ENCODE assay signal across 8 cellular contexts in genomic region chr17:59221159-59221847, GRCh38. TPM values are rescaled to one million over a fixed set of nuclear protein-coding genes. Genes with fewer than 3 reads are reported as not detected.
A peak's percentile ranks its signal among the peaks of the same experiment; 100 is the strongest.
DNase-seq lines count a peak whose midpoint lies in the region; ATAC-seq and TF ChIP-seq lines count a peak whose summit lies in the region.

No MANE protein-coding gene starts in this region.

- no peaks in the 10 kb centered on the region for H3K9me3 Mint-ChIP-seq in CD8-positive, alpha-beta T cell
- no peaks in the 10 kb centered on the region for H3K9me3 Mint-ChIP-seq in mesothelial cell of epicardium

- peaks cover 4% of the 10 kb centered on the region for H3K4me1 ChIP-seq in CD8-positive, alpha-beta T cell (ENCODE audit: insufficient read depth, low read length)
- H3K4me1 ChIP-seq in upper lobe of right lung = no peaks in the 10 kb centered on the region

- no peaks in the 10 kb centered on the region for H3K27me3 Mint-ChIP-seq in CD8-positive, alpha-beta T cell (ENCODE audit: low read depth)
- H3K27me3 Mint-ChIP-seq in mesothelial cell of epicardium (ENCODE audit: low read depth) = no peaks in the 10 kb centered on the region

- peak overlapping the region; percentile 99 for H3K27ac Mint-ChIP-seq in CD8-positive, alpha-beta T cell
- H3K27ac Mint-ChIP-seq in mesothelial cell of epicardium = peak overlapping the region; percentile 95

- DNase-seq in CD8-positive, alpha-beta T cell = no peak
- DNase-seq in caudate nucleus (lab: John Stamatoyannopoulos, UW) (peak in 10 of 61 donors; percentile 9 to 61 (median 35)), mesothelial cell of epicardium (ENCODE audit: low spot score in 2 of 2, unreplicated experiment in 2 of 2) (no peak), upper lobe of right lung (peak; percentile 63), sciatic nerve (ENCODE audit: low spot score) (no peak)

- peaks cover 13% of the 10 kb centered on the region for H3K4me1 Mint-ChIP-seq in CD8-positive, alpha-beta T cell (ENCODE audit: low read depth)
- H3K4me1 Mint-ChIP-seq in mesothelial cell of epicardium = peaks cover 12% of the 10 kb centered on the region

- no peak for TF ChIP-seq CTCF in CD8-positive, alpha-beta T cell (IDR thresholded peaks at IDR 0.05)
- no peak for TF ChIP-seq CTCF in mesothelial cell of epicardium (IDR thresholded peaks at IDR 0.05; ENCODE audit: unreplicated experiment)
- TF ChIP-seq CTCF in upper lobe of right lung (IDR thresholded peaks at IDR 0.05) = no peak

- CTCF ChIA-PET in CD8-positive, alpha-beta T cell (lab: Charles Lee) = no interaction called here

- H3K27me3 ChIP-seq in CD8-positive, alpha-beta T cell (ENCODE audit: insufficient read depth, low read length) = no peaks in the 10 kb centered on the region
- no peaks in the 10 kb centered on the region for H3K27me3 ChIP-seq in upper lobe of right lung

- POLR2A ChIA-PET in CD8-positive, alpha-beta T cell (lab: Charles Lee) = interaction anchor here (1.2 to 2.2 kb wide), 2 partner anchors 11 to 109 kb away, joined by 3 to 23 read pairs; partner anchors contain the start of gene SMG8

- ATAC-seq in CD8-positive, alpha-beta T cell = no peak
- ATAC-seq in upper lobe of right lung (no peak), GM18517 (IDR thresholded peaks at IDR 0.05; ENCODE audit: unreplicated experiment) (no peak), GM21825 (IDR thresholded peaks at IDR 0.05; ENCODE audit: unreplicated experiment) (no peak), sciatic nerve (no peak)

- no peaks in the 10 kb centered on the region for H3K36me3 ChIP-seq in CD8-positive, alpha-beta T cell (ENCODE audit: insufficient read depth, low read length)
- H3K36me3 ChIP-seq in KOPT-K1 (ENCODE audit: insufficient read depth, low read length) = no peaks in the 10 kb centered on the region
- no peaks in the 10 kb centered on the region for H3K36me3 ChIP-seq in upper lobe of right lung

- H3K9me3 ChIP-seq in CD8-positive, alpha-beta T cell (ENCODE audit: low read length) = no peaks in the 10 kb centered on the region
- no peaks in the 10 kb centered on the region for H3K9me3 ChIP-seq in KOPT-K1 (ENCODE audit: insufficient read depth, low read length, poor library complexity, severe bottlenecking)
- no peaks in the 10 kb centered on the region for H3K9me3 ChIP-seq in upper lobe of right lung

- peak overlapping the region; percentile 91 for H3K27ac ChIP-seq in CD8-positive, alpha-beta T cell (ENCODE audit: low read depth, low read length)
- H3K27ac ChIP-seq in KOPT-K1 (ENCODE audit: low read depth, low read length, poor library complexity, severe bottlenecking) (peak overlapping the region; percentile 54), caudate nucleus (ENCODE audit: low read depth, low read length) (peak overlapping the region; percentile 91), upper lobe of right lung (peak overlapping the region; percentile 77)

- peaks cover 6% of the 10 kb centered on the region for H3K36me3 Mint-ChIP-seq in CD8-positive, alpha-beta T cell
- no peaks in the 10 kb centered on the region for H3K36me3 Mint-ChIP-seq in mesothelial cell of epicardium

- intact Hi-C loops in CD8-positive, alpha-beta T cell (cut with DNase I, micrococcal nuclease) = loop anchor here (2.0 to 10.0 kb wide), 4 partner anchors 115 to 1964 kb away; partner anchors contain the start of genes MSI2 (in 1 of the 2), RPS6KB1 (in 1 of the 2), SUPT4H1 (in 1 of the 2) and TRIM37 (in 1 of the 2)
- intact Hi-C loops in upper lobe of right lung (cut with DNase I) = no loop called here
- intact Hi-C loops in sciatic nerve (cut with DNase I) = no loop called here

- peak overlapping the region; percentile 98 for H3K4me3 Mint-ChIP-seq in CD8-positive, alpha-beta T cell
- H3K4me3 Mint-ChIP-seq in mesothelial cell of epicardium = peak overlapping the region; percentile 99

- H3K4me3 ChIP-seq in CD8-positive, alpha-beta T cell (ENCODE audit: low read depth, low read length) = peak overlapping the region; percentile 97
- H3K4me3 ChIP-seq in upper lobe of right lung = peak overlapping the region; percentile 96

RNA-seq across cellular contexts. Expression of gene GDPD1, which starts 1.0 kb away (rescaled TPM):
- 1 to 10 TPM; 1.1 to 1.8 TPM for total RNA-seq in CD8-positive, alpha-beta T cell
- total RNA-seq in mesothelial cell of epicardium (7.6 to 9.1 TPM (median 7.8 TPM) in 3 replicates), upper lobe of right lung (3.9 TPM), sciatic nerve (4.1 TPM)

RNA-seq across cellular contexts. Expression of gene SMG8, which starts 11.5 kb away (rescaled TPM):
- total RNA-seq in CD8-positive, alpha-beta T cell = 10 to 100 TPM; 14.3 to 14.4 TPM
- total RNA-seq in mesothelial cell of epicardium (16.1 to 16.4 TPM (median 16.4 TPM) in 3 replicates), upper lobe of right lung (12.6 TPM), sciatic nerve (10.8 TPM)

Comparison
In these comparisons a context has a peak if more than half of its experiments do, and no peak if none do; other contexts are left out.
1. intact Hi-C loops: an anchor here in CD8-positive, alpha-beta T cell (2.0 to 10.0 kb wide); none called in upper lobe of right lung and sciatic nerve.